ENCODE assay signal across 10 cellular contexts in genomic region chr2:47057732-47058012, GRCh38.
DNase-seq lines count a peak whose midpoint lies in the region; ATAC-seq, FAIRE-seq and TF ChIP-seq lines count a peak whose summit lies in the region.
"Had no signal": no experiment of that assay in that cellular context is flagged by ENCODE, and none has a peak within 500 bp of the region (broad histone marks: within the 10 kb centered on the region; RNA-seq: fewer than 3 reads in every experiment).

No MANE protein-coding gene starts in this region.

- H3K27ac Mint-ChIP-seq in activated CD4-positive, alpha-beta T cell treated with anti-CD3 and anti-CD28 coated beads for 36 hours, result peak overlapping the region; percentile 21
- H3K27ac Mint-ChIP-seq in activated naive CD8-positive, alpha-beta T cell treated with anti-CD3 and anti-CD28 coated beads, Interleukin-2, amount 50 U/mL, for 24 hours, result peak overlapping the region; percentile 57

- DNase-seq in activated CD4-positive, alpha-beta T cell treated with anti-CD3 and anti-CD28 coated beads for 36 hours, result no peak
- DNase-seq in activated CD4-positive, alpha-beta T cell treated with anti-CD3 and anti-CD28 coated beads for 4 hours, result no peak
- DNase-seq in activated naive CD8-positive, alpha-beta T cell treated with anti-CD3 and anti-CD28 coated beads, Interleukin-2, amount 50 U/mL, for 24 hours, result no peak
- no peak for DNase-seq in GM12892 (ENCODE audit: insufficient read length)
- DNase-seq: ACHN had no signal

- no peaks in the 10 kb centered on the region for H3K9me3 ChIP-seq in mesodermal cell (ENCODE audit: control insufficient read depth, low read length)

- H3K36me3 ChIP-seq in mesodermal cell (ENCODE audit: control insufficient read depth, insufficient read depth, low read length), result peaks cover 26% of the 10 kb centered on the region

- H3K4me3 ChIP-seq in mesodermal cell (ENCODE audit: extremely low read depth, insufficient read depth, low read length, poor library complexity, severe bottlenecking), result no peak overlapping the region

- no peak for TF ChIP-seq POLR2A in GM12892 (IDR thresholded peaks at IDR 0.05; ENCODE audit: low read depth, low read length)

- FAIRE-seq in GM12892 (lab: Jason Lieb, UNC), result no peak
- FAIRE-seq: TTC549 had no signal

- peaks cover 21% of the 10 kb centered on the region for H3K4me1 Mint-ChIP-seq in activated CD4-positive, alpha-beta T cell treated with anti-CD3 and anti-CD28 coated beads for 36 hours
- H3K4me1 Mint-ChIP-seq in activated naive CD8-positive, alpha-beta T cell treated with anti-CD3 and anti-CD28 coated beads, Interleukin-2, amount 50 U/mL, for 24 hours, result peaks cover 23% of the 10 kb centered on the region

- intact Hi-C loops in activated CD4-positive, alpha-beta T cell treated with anti-CD3 and anti-CD28 coated beads for 36 hours (cut with DNase I, micrococcal nuclease), result no loop called here

- H3K27me3 Mint-ChIP-seq in activated CD4-positive, alpha-beta T cell treated with anti-CD3 and anti-CD28 coated beads for 36 hours, result no peaks in the 10 kb centered on the region
- no peaks in the 10 kb centered on the region for H3K27me3 Mint-ChIP-seq in activated naive CD8-positive, alpha-beta T cell treated with anti-CD3 and anti-CD28 coated beads, Interleukin-2, amount 50 U/mL, for 24 hours

- no peaks in the 10 kb centered on the region for H3K9me3 Mint-ChIP-seq in activated CD4-positive, alpha-beta T cell treated with anti-CD3 and anti-CD28 coated beads for 36 hours (ENCODE audit: low read depth)
- H3K9me3 Mint-ChIP-seq in activated naive CD8-positive, alpha-beta T cell treated with anti-CD3 and anti-CD28 coated beads, Interleukin-2, amount 50 U/mL, for 24 hours, result no peaks in the 10 kb centered on the region

- CTCF ChIA-PET in activated CD4-positive, alpha-beta T cell treated with anti-CD3 and anti-CD28 coated beads for 36 hours (lab: Charles Lee), result no interaction called here

- no peak overlapping the region for H3K4me3 Mint-ChIP-seq in activated CD4-positive, alpha-beta T cell treated with anti-CD3 and anti-CD28 coated beads for 36 hours
- no peak overlapping the region for H3K4me3 Mint-ChIP-seq in activated naive CD8-positive, alpha-beta T cell treated with anti-CD3 and anti-CD28 coated beads, Interleukin-2, amount 50 U/mL, for 24 hours

- WGBS in mesodermal cell (ENCODE audit: insufficient coverage in 2 of 2), 2 experiments, result 71 to 100% methylated on average over 1 of the region's 1 CpG

- H3K27ac ChIP-seq in mesodermal cell (ENCODE audit: low read depth, low read length, severe bottlenecking), result peak overlapping the region; percentile 68
- H3K27ac ChIP-seq in temporal lobe (ENCODE audit: low read depth, low read length), result peak overlapping the region; percentile 78

- POLR2A ChIA-PET in activated CD4-positive, alpha-beta T cell treated with anti-CD3 and anti-CD28 coated beads for 36 hours (lab: Charles Lee), result no interaction called here

- no peak for ATAC-seq in activated CD4-positive, alpha-beta T cell treated with anti-CD3 and anti-CD28 coated beads for 36 hours
- ATAC-seq in activated naive CD8-positive, alpha-beta T cell treated with anti-CD3 and anti-CD28 coated beads, Interleukin-2, amount 50 U/mL, for 24 hours, result no peak
- ATAC-seq in GM19351 (IDR thresholded peaks at IDR 0.05; ENCODE audit: unreplicated experiment), result no peak
- no peak for ATAC-seq in GM19328 (IDR thresholded peaks at IDR 0.05; ENCODE audit: unreplicated experiment)

- peaks cover 22% of the 10 kb centered on the region for H3K36me3 Mint-ChIP-seq in activated CD4-positive, alpha-beta T cell treated with anti-CD3 and anti-CD28 coated beads for 36 hours (ENCODE audit: low read depth)
- H3K36me3 Mint-ChIP-seq in activated naive CD8-positive, alpha-beta T cell treated with anti-CD3 and anti-CD28 coated beads, Interleukin-2, amount 50 U/mL, for 24 hours (ENCODE audit: low read depth), result peaks cover 9% of the 10 kb centered on the region

- peaks cover 30% of the 10 kb centered on the region for H3K4me1 ChIP-seq in mesodermal cell (ENCODE audit: control insufficient read depth, insufficient read depth, low read length, poor library complexity, severe bottlenecking)
